Comparison of ENCODE assay signal across 19 cellular contexts in genomic region chr4:38964942-38965775, GRCh38.
A peak's percentile ranks its signal among the peaks of the same experiment; 100 is the strongest.
DNase-seq lines count a peak whose midpoint lies in the region; ATAC-seq, FAIRE-seq and TF ChIP-seq lines count a peak whose summit lies in the region.
"Had no signal": no experiment of that assay in that cellular context is flagged by ENCODE, and none has a peak within 500 bp of the region (broad histone marks: within the 10 kb centered on the region; RNA-seq: fewer than 3 reads in every experiment).

No MANE protein-coding gene starts in this region.

- TF ChIP-seq POLR2A in IMR-90 (IDR thresholded peaks at IDR 0.05; ENCODE audit: low read depth, low read length) (no peak), HepG2 (IDR thresholded peaks at IDR 0.05; ENCODE audit: insufficient read depth in 1 of 2, low read depth in 2 of 2, low read length in 2 of 2) (no peak), stomach (IDR thresholded peaks at IDR 0.05) (no peak)

- peak overlapping the region; percentile 84 for H3K4ac ChIP-seq in IMR-90 (ENCODE audit: low read depth, low read length)

- H2AK9ac ChIP-seq in IMR-90 (replicated peaks; ENCODE audit: low read depth, low read length, poor library complexity): no peak overlapping the region

- H4K20me1 ChIP-seq in IMR-90 (ENCODE audit: insufficient read depth, low read length) (no peaks in the 10 kb centered on the region), HepG2 (ENCODE audit: insufficient read depth, low read length) (no peaks in the 10 kb centered on the region)

- H3K4me3 ChIP-seq in IMR-90 (ENCODE audit: insufficient read depth, low read depth, low read length) (no peak overlapping the region), HepG2 (replicated peaks in 1 of 3; ENCODE audit: insufficient read depth in 1 of 3, low read depth in 2 of 3, low read length in 3 of 3) (no peak overlapping the region), stomach (no peak overlapping the region)
- H3K4me3 ChIP-seq: Peyer's patch had no signal

- H3K4me1 ChIP-seq in IMR-90 (ENCODE audit: control insufficient read depth, insufficient read depth, low read length) (peaks cover 6% of the 10 kb centered on the region), HepG2 (ENCODE audit: insufficient read depth, low read length) (peaks cover 27% of the 10 kb centered on the region), stomach (peaks cover 0 to 4% (median 0%) of the 10 kb centered on the region in 4 donors)
- H3K4me1 ChIP-seq: Caco-2, Peyer's patch had no signal

- peaks cover 46% of the 10 kb centered on the region for H3K36me3 Mint-ChIP-seq in CD4-positive, alpha-beta T cell (ENCODE audit: low read depth)

- H2BK5ac ChIP-seq in IMR-90 (ENCODE audit: low read depth, low read length, poor library complexity, severe bottlenecking): peak overlapping the region; percentile 15

- peaks cover 7% of the 10 kb centered on the region for H3K4me1 Mint-ChIP-seq in CD4-positive, alpha-beta T cell (ENCODE audit: low read depth)

- no peak for DNase-seq in CD4-positive, alpha-beta T cell
- no peak for DNase-seq in IMR-90
- peak; percentile 8 for DNase-seq in HepG2 (ENCODE audit: low spot score)
- no peak for DNase-seq in NK-92 treated with Interleukin-12 subunit alpha and Interleukin-12 subunit beta, amount 100 ng/mL, for 24 hours (lab: John Stamatoyannopoulos, UW)
- no peak for DNase-seq in stomach
- no peak for DNase-seq in NCI-H187 (lab: John Stamatoyannopoulos, UW)
- DNase-seq: Caco-2, GOT3, NCI-H1092 treated with DMSO at 0.1 percent for 48 hours, NCI-H146, NCI-H2081 treated with DMSO at 0.1 percent for 48 hours, NCI-H774, Peyer's patch, Right ventricle myocardium superior had no signal

- peak overlapping the region; percentile 16; the same call in 1 of the 2 replicates for H3K23ac ChIP-seq in IMR-90 (ENCODE audit: low read depth, low read length)

- no peak for FAIRE-seq in HepG2 (lab: Jason Lieb, UNC)
- FAIRE-seq: GM12891, GM18507 had no signal

- H3K9me3 Mint-ChIP-seq in CD4-positive, alpha-beta T cell: peaks cover 5% of the 10 kb centered on the region

- H3K27me3 Mint-ChIP-seq in CD4-positive, alpha-beta T cell: no peaks in the 10 kb centered on the region

- no peak for TF ChIP-seq CTCF in CD4-positive, alpha-beta T cell (IDR thresholded peaks at IDR 0.05)
- TF ChIP-seq CTCF in IMR-90 (conservative IDR thresholded peaks at IDR 0.05; ENCODE audit: low read depth, low read length) (no peak), VCaP (conservative IDR thresholded peaks at IDR 0.05) (no peak), HepG2 (CRISPR knock-in tag; IDR thresholded peaks at IDR 0.05) (no peak), stomach (IDR thresholded peaks at IDR 0.05) (no peak)

- H4K8ac ChIP-seq in IMR-90 (ENCODE audit: low read depth in 2 of 2, low read length in 2 of 2): peak overlapping the region; percentile 60 to 65; a peak in 3 of 4 replicates

- H3K4me3 Mint-ChIP-seq in CD4-positive, alpha-beta T cell: no peak overlapping the region
- H3K4me3 Mint-ChIP-seq: CD4-positive, CD25-positive, alpha-beta regulatory T cell had no signal

- peaks cover 0 to 4% of the 10 kb centered on the region in 2 experiments; a peak in 1 of 4 replicates for H3K79me1 ChIP-seq in IMR-90 (ENCODE audit: low read depth in 1 of 2, low read length in 2 of 2)

- peaks cover 3% of the 10 kb centered on the region for H3K9me1 ChIP-seq in IMR-90 (ENCODE audit: insufficient read depth, low read length)

- no peak for ATAC-seq in CD4-positive, alpha-beta T cell (ENCODE audit: poor library complexity)
- ATAC-seq in IMR-90 (ENCODE audit: low read depth) (no peak), HepG2 (peak; percentile 67), HG03095 (IDR thresholded peaks at IDR 0.05; ENCODE audit: unreplicated experiment) (no peak)

- no peaks in the 10 kb centered on the region for H3K27me3 ChIP-seq in CD4-positive, alpha-beta T cell (ENCODE audit: control insufficient read depth, insufficient read depth, low read length)
- H3K27me3 ChIP-seq in IMR-90 (ENCODE audit: control insufficient read depth, insufficient read depth, low read length): no peaks in the 10 kb centered on the region
- no peaks in the 10 kb centered on the region for H3K27me3 ChIP-seq in HepG2 (ENCODE audit: control insufficient read depth in 1 of 2, insufficient read depth in 2 of 2, low read length in 2 of 2)
- no peaks in the 10 kb centered on the region for H3K27me3 ChIP-seq in stomach
- H3K27me3 ChIP-seq: Peyer's patch had no signal

- H3K18ac ChIP-seq in IMR-90 (ENCODE audit: low read depth, low read length): peak overlapping the region; percentile 75; the same call in 1 of the 2 replicates

- peak overlapping the region; percentile 70 for H4K91ac ChIP-seq in IMR-90 (ENCODE audit: insufficient read depth, low read depth, low read length)

- peak overlapping the region; percentile 22 for H3K27ac Mint-ChIP-seq in CD4-positive, alpha-beta T cell

- H3K4me2 ChIP-seq in IMR-90 (ENCODE audit: low read depth, low read length) (no peak overlapping the region), HepG2 (ENCODE audit: low read depth, low read length) (no peak overlapping the region)

- intact Hi-C loops in CD4-positive, alpha-beta T cell (cut with DNase I, micrococcal nuclease): no loop called here
- intact Hi-C loops in IMR-90 (cut with micrococcal nuclease) (no loop called here), HepG2 (cut with micrococcal nuclease; ENCODE audit: unreplicated experiment) (no loop called here), stomach (cut with DNase I; ENCODE audit: low total_unique reads) (no loop called here)

- BruUV-seq in IMR-90 (replicated peaks; lab: Mats Ljungman, UMichigan) (no TSS peak), HepG2 (replicated peaks; lab: Mats Ljungman, UMichigan) (no TSS peak)

- H3K36me3 ChIP-seq in IMR-90 (ENCODE audit: control insufficient read depth, insufficient read depth, low read length): no peaks in the 10 kb centered on the region
- H3K36me3 ChIP-seq in HepG2 (replicated peaks in 1 of 2; ENCODE audit: control insufficient read depth in 1 of 2, insufficient read depth in 2 of 2, low read length in 2 of 2): no peaks in the 10 kb centered on the region
- H3K36me3 ChIP-seq in stomach: no peaks in the 10 kb centered on the region
- H3K36me3 ChIP-seq: Peyer's patch had no signal

- peak overlapping the region; percentile 99 for H2BK15ac ChIP-seq in IMR-90 (ENCODE audit: low read depth, low read length)

- POLR2A ChIA-PET in CD4-positive, alpha-beta T cell (lab: Charles Lee): interaction anchor here (0.9 kb wide), 1 partner anchor 20 kb away, joined by 3 read pairs; no protein-coding TSS in a partner anchor
- POLR2A ChIA-PET in IMR-90 (lab: Charles Lee; ENCODE audit: unreplicated experiment) (no interaction called here), HepG2 (lab: Yijun Ruan, JAX) (interaction anchor here (1.0 kb wide), 1 partner anchor 79 kb away, joined by 10 read pairs; no protein-coding TSS in a partner anchor)

- TF ChIP-seq RAD21 in IMR-90 (IDR thresholded peaks at IDR 0.05; ENCODE audit: low read length) (no peak), HepG2 (CRISPR knock-in tag; IDR thresholded peaks at IDR 0.05) (no peak)

- dilution Hi-C loops in IMR-90 (cut with HindIII; ENCODE audit: low sequenced_read_pairs, unreplicated experiment): no loop called here

- H3K79me2 ChIP-seq in HepG2 (ENCODE audit: insufficient read depth, low read length): no peaks in the 10 kb centered on the region

- H2BK20ac ChIP-seq in IMR-90 (ENCODE audit: low read depth, low read length): peak overlapping the region; percentile 94

- WGBS in IMR-90 (ENCODE audit: extremely low coverage in 2 of 2, insufficient read length in 1 of 2), 2 experiments: 96% methylated on average over 5 of the region's 11 CpGs; no CpG with 5 or more reads in 1 of the 2 experiments
- 65% methylated on average over 11 of the region's 11 CpGs for WGBS in HepG2 (ENCODE audit: low lambda C conversion rate)
- WGBS in stomach, 5 donors: 84 to 91% (median 86%) methylated on average over 11 of the region's 11 CpGs

- in situ Hi-C loops in IMR-90 (cut with MboI; ENCODE audit: low sequenced_read_pairs): no loop called here
- in situ Hi-C loops in HepG2 (cut with HindIII; ENCODE audit: extremely low pct_ligation_motif_present, low pct_unique_long_range_greater_than_20kb): no loop called here

- H2AFZ ChIP-seq in IMR-90 (replicated peaks; ENCODE audit: low read length, poor library complexity) (no peak overlapping the region), HepG2 (ENCODE audit: low read length) (no peak overlapping the region)

- peak overlapping the region; percentile 93 for H2AK5ac ChIP-seq in IMR-90 (ENCODE audit: low read depth, low read length)

- no peak overlapping the region for H3K27ac ChIP-seq in CD4-positive, alpha-beta T cell (ENCODE audit: low read depth, low read length)
- H3K27ac ChIP-seq in IMR-90 (ENCODE audit: insufficient read depth, low read length): no peak overlapping the region
- peak overlapping the region; percentile 17; the same call in 1 of the 2 replicates for H3K27ac ChIP-seq in VCaP
- no peak overlapping the region for H3K27ac ChIP-seq in HepG2 (ENCODE audit: extremely low read length, insufficient read depth, low read length)
- H3K27ac ChIP-seq in stomach: no peak overlapping the region
- H3K27ac ChIP-seq: Peyer's patch had no signal

- H4K5ac ChIP-seq in IMR-90 (ENCODE audit: low read depth, low read length): 0 out of 2 replicates have a peak overlapping the region, but pooled peaks have one; percentile 31

- H3K9me3 ChIP-seq in CD4-positive, alpha-beta T cell (ENCODE audit: control insufficient read depth, low read length): no peaks in the 10 kb centered on the region
- H3K9me3 ChIP-seq in IMR-90 (ENCODE audit: control insufficient read depth, insufficient read depth, low read length) (no peaks in the 10 kb centered on the region), HepG2 (ENCODE audit: low read length) (no peaks in the 10 kb centered on the region), stomach (no peaks in the 10 kb centered on the region)
- H3K9me3 ChIP-seq: Caco-2, Peyer's patch had no signal

- no peak overlapping the region; the same call in 1 of the 2 replicates for H3K14ac ChIP-seq in IMR-90 (replicated peaks; ENCODE audit: low read depth, low read length)

- H2BK120ac ChIP-seq in IMR-90 (ENCODE audit: low read depth, low read length): peak overlapping the region; percentile 90

- H3K9ac ChIP-seq in IMR-90 (ENCODE audit: low read depth, low read length) (no peak overlapping the region), HepG2 (ENCODE audit: insufficient read depth, low read depth, low read length) (no peak overlapping the region)

- CTCF ChIA-PET in CD4-positive, alpha-beta T cell (lab: Charles Lee): no interaction called here
- CTCF ChIA-PET in IMR-90 (lab: Yijun Ruan, JAX) (no interaction called here), HepG2 (lab: Yijun Ruan, JAX; ENCODE audit: low intra/inter-chr PET ratio, low total read pairs) (no interaction called here)

- H3K56ac ChIP-seq in IMR-90 (ENCODE audit: extremely low read depth, insufficient read depth, low read length): peak overlapping the region; percentile 24; the same call in 1 of the 2 replicates

- no peak for TF ChIP-seq EP300 in HepG2 (IDR thresholded peaks at IDR 0.05; ENCODE audit: low read depth in 2 of 2, low read length in 2 of 2)
- no peak for TF ChIP-seq EP300 in HepG2 (CRISPR knock-in tag; IDR thresholded peaks at IDR 0.05; ENCODE audit: borderline replicate concordance)
- no peak for TF ChIP-seq EP300 in stomach (IDR thresholded peaks at IDR 0.05)

TF ChIP-seq in IMR-90, 13 proteins besides CTCF, POLR2A, EP300 and RAD21 (continues in another document):
- peak; percentile 60 for TF ChIP-seq MAFK (IDR thresholded peaks at IDR 0.05; ENCODE audit: low read depth, low read length)
